Comparison of ENCODE assay signal across 10 cellular contexts in genomic region chr1:168709896-168710305, GRCh38. TPM values are rescaled to one million over a fixed set of nuclear protein-coding genes. Genes with fewer than 3 reads are reported as not detected.
DNase-seq lines count a peak whose midpoint lies in the region; TF ChIP-seq lines count a peak whose summit lies in the region.
"Had no signal": no experiment of that assay in that cellular context is flagged by ENCODE, and none has a peak within 500 bp of the region (broad histone marks: within the 10 kb centered on the region; RNA-seq: fewer than 3 reads in every experiment).

No MANE protein-coding gene starts in this region.

- H2AFZ ChIP-seq in GM23248, result no peak overlapping the region

- peak overlapping the region; percentile 70 for H3K4me2 ChIP-seq in GM23248 (ENCODE audit: unreplicated experiment)

- no peaks in the 10 kb centered on the region for H3K36me3 Mint-ChIP-seq in CD14-positive monocyte
- H3K36me3 Mint-ChIP-seq: memory B cell had no signal

- H3K9ac ChIP-seq in GM23248, result peak overlapping the region; percentile 85

- TF ChIP-seq POLR2A in sigmoid colon (IDR thresholded peaks at IDR 0.05), result no peak

- no peaks in the 10 kb centered on the region for H3K4me1 Mint-ChIP-seq in CD14-positive monocyte
- H3K4me1 Mint-ChIP-seq: memory B cell had no signal

- no peaks in the 10 kb centered on the region for H4K20me1 ChIP-seq in GM23248 (ENCODE audit: insufficient read depth)

- no peaks in the 10 kb centered on the region for H3K9me3 Mint-ChIP-seq in CD14-positive monocyte

- no peak overlapping the region for H3K27ac Mint-ChIP-seq in CD14-positive monocyte
- H3K27ac Mint-ChIP-seq: activated CD8-positive, alpha-beta T cell treated with anti-CD3 and anti-CD28 coated beads, Interleukin-2, amount 10 ng/mL, durations not matched to agents 7 days and 5 days; memory B cell had no signal

- H3K27ac ChIP-seq in GM23248, result peak overlapping the region; percentile 98
- H3K27ac ChIP-seq in sigmoid colon, result peak overlapping the region; percentile 75 to 83 (median 78)

- H3K4me3 ChIP-seq in GM23248, result peak overlapping the region; percentile 47; the same call in 1 of the 2 replicates
- no peak overlapping the region for H3K4me3 ChIP-seq in fibroblast of pulmonary artery (replicated peaks; ENCODE audit: low read depth, low read length)
- H3K4me3 ChIP-seq in sigmoid colon, result peak overlapping the region in 1 of 4 donors; percentile 12

- in situ Hi-C loops in GM23248 (cut with MboI), result loop anchor here (25.0 kb wide), 1 partner anchor 273 kb away; no protein-coding TSS in a partner anchor

- no peak for TF ChIP-seq EP300 in sigmoid colon (IDR thresholded peaks at IDR 0.05)

- H3K79me2 ChIP-seq in GM23248 (ENCODE audit: insufficient read depth), result no peaks in the 10 kb centered on the region

- H3K27me3 ChIP-seq in GM23248 (replicated peaks; ENCODE audit: insufficient read depth) (no peaks in the 10 kb centered on the region), sigmoid colon (no peaks in the 10 kb centered on the region)

- intact Hi-C loops in sigmoid colon (cut with DNase I), result no loop called here
- intact Hi-C loops in CD14-positive monocyte (cut with micrococcal nuclease), result no loop called here

- H3K4me1 ChIP-seq in GM23248 (ENCODE audit: insufficient read depth), result peaks cover 29% of the 10 kb centered on the region
- H3K4me1 ChIP-seq in sigmoid colon, result peaks cover 0 to 50% (median 43%) of the 10 kb centered on the region in 4 donors

- H3K4me3 Mint-ChIP-seq in CD14-positive monocyte, result no peak overlapping the region
- H3K4me3 Mint-ChIP-seq: activated CD8-positive, alpha-beta T cell treated with anti-CD3 and anti-CD28 coated beads, Interleukin-2, amount 10 ng/mL, durations not matched to agents 7 days and 5 days; memory B cell had no signal

- WGBS in GM23248 (ENCODE audit: low coverage in 1 of 2, low lambda C conversion rate in 2 of 2, missing lambda C conversion rate in 2 of 2), 2 experiments, result 6 to 17% methylated on average over 2 of the region's 2 CpGs
- WGBS in sigmoid colon, 2 donors, result 12 to 66% methylated on average over 2 of the region's 2 CpGs

- peak; percentile 97 for DNase-seq in GM23248
- DNase-seq in RPMI7951 (ENCODE audit: low read depth), result peak; percentile 96
- peak; percentile 53 for DNase-seq in fibroblast of pulmonary artery (ENCODE audit: low read depth)
- DNase-seq in sigmoid colon, result no peak
- no peak for DNase-seq in occipital lobe (lab: John Stamatoyannopoulos, UW)
- no peak for DNase-seq in retina
- no peak for DNase-seq in CD14-positive monocyte (ENCODE audit: low spot score)
- DNase-seq in activated T-cell treated with anti-CD3 and anti-CD28 coated beads for 4 hours, result no peak
- DNase-seq: activated CD8-positive, alpha-beta T cell treated with anti-CD3 and anti-CD28 coated beads, Interleukin-2, amount 10 ng/mL, durations not matched to agents 7 days and 5 days had no signal

- peaks cover 1 to 2% (median 2%) of the 10 kb centered on the region in 3 donors for H3K27me3 Mint-ChIP-seq in CD14-positive monocyte (ENCODE audit: low read depth in 3 of 3)

- H3K9me3 ChIP-seq in GM23248 (ENCODE audit: low read depth), result no peaks in the 10 kb centered on the region
- H3K9me3 ChIP-seq in sigmoid colon, result no peaks in the 10 kb centered on the region

- no peak for TF ChIP-seq CTCF in fibroblast of pulmonary artery (IDR thresholded peaks at IDR 0.05; ENCODE audit: low read length, missing control alignments)
- no peak for TF ChIP-seq CTCF in sigmoid colon (IDR thresholded peaks at IDR 0.05)
- TF ChIP-seq CTCF in CD14-positive monocyte (IDR thresholded peaks at IDR 0.05), result no peak

- H3K9me2 ChIP-seq in GM23248 (ENCODE audit: insufficient read depth), result no peaks in the 10 kb centered on the region

- H3K36me3 ChIP-seq in GM23248 (ENCODE audit: low read depth), result no peaks in the 10 kb centered on the region
- H3K36me3 ChIP-seq in sigmoid colon, result no peaks in the 10 kb centered on the region

- H3F3A ChIP-seq in GM23248 (ENCODE audit: insufficient read depth), result peaks cover 17% of the 10 kb centered on the region

RNA-seq across cellular contexts. Expression of gene DPT, which starts 19.1 kb away (rescaled TPM):
- total RNA-seq in GM23248 (2014; rRNA removed; shearing (Covaris generic)), result 11.8 and 14.9 TPM in 2 replicates
- polyA plus RNA-seq in GM23248 (2016; fragmentation: Nextera tagmentation; extraction: Ambion mirVana) (20.0 and 20.8 TPM in 2 replicates), sigmoid colon (100 to 1,000 TPM in 1 of 3 donors, 10 to 100 TPM in 1, 1 to 10 TPM in 1; 2.1 to 128 (median 25.4) TPM), CD14-positive monocyte (not detected)
- total RNA-seq in RPMI7951 (2014; rRNA removed; shearing (Covaris generic)), result 71.3 and 75.6 TPM in 2 replicates
- total RNA-seq in sigmoid colon (100 to 1,000 TPM; 249 to 519 (median 301) TPM), occipital lobe (not detected)
- total RNA-seq: activated CD8-positive, alpha-beta T cell treated with anti-CD3 and anti-CD28 coated beads, Interleukin-2, amount 10 ng/mL, durations not matched to agents 7 days and 5 days had no signal

Comparison
In these comparisons a context has a peak if more than half of its experiments do, and no peak if none do; other contexts are left out.
1. DNase-seq: peak in GM23248 (single experiment), RPMI7951 (single experiment) and fibroblast of pulmonary artery (single experiment); none in sigmoid colon (single experiment), occipital lobe (single experiment), retina (single experiment), CD14-positive monocyte (single experiment) and activated T-cell treated with anti-CD3 and anti-CD28 coated beads for 4 hours (single experiment).
2. RNA of gene DPT, which starts 19.1 kb away (total RNA-seq): 249 to 519 TPM in sigmoid colon, 71.3 to 75.6 TPM in RPMI7951 and 11.8 to 14.9 TPM in GM23248; not detected in occipital lobe (single experiment); every median in the first group is over 10 times any median in the second.